1 cellular context compared by ENCODE assay signal in the genomic region with DNA sequence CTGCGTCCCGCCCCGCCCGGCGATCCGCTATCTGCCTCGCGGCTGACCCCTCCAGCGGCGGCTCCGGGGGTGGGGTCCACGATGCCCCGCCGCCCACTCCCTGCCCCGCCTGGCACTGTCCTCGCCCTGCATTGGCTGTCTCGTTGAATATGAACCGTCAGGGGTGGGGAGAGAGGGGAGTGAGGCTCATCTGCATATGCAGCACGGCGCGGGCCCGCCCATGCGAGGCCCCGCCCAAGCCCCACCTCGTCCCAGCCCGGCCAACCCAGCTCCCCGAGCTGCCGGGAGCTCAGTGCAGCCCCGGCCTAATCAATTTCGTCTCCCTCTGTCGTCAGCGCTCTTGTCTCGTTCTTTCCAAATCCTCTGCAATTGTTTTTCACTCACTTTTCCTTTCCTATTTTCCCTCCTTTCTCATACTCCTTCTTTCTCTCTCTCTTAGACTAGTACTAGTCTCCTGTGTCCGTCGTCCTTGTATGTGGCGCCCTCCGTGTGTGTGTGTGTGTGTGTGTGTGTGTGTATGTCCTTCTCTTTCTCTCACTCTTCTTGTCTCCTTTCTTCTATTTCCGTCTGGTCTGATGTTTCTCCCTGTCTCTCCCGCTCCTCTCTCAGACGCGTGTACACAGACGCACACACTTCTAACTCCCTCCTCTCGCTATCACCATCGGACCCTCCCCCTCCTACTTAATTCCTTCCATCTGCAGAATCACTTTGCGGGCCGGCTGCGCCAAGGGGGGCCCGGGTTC.
A peak's percentile ranks its signal among the peaks of the same experiment; 100 is the strongest.
TF ChIP-seq lines count a peak whose summit lies in the region.

No MANE protein-coding gene starts in this region.

TF ChIP-seq in K562, 482 proteins besides CTCF, POLR2A, EP300 and RAD21 (continued from another document and continues in another):
- TF ChIP-seq, protein P1, sequence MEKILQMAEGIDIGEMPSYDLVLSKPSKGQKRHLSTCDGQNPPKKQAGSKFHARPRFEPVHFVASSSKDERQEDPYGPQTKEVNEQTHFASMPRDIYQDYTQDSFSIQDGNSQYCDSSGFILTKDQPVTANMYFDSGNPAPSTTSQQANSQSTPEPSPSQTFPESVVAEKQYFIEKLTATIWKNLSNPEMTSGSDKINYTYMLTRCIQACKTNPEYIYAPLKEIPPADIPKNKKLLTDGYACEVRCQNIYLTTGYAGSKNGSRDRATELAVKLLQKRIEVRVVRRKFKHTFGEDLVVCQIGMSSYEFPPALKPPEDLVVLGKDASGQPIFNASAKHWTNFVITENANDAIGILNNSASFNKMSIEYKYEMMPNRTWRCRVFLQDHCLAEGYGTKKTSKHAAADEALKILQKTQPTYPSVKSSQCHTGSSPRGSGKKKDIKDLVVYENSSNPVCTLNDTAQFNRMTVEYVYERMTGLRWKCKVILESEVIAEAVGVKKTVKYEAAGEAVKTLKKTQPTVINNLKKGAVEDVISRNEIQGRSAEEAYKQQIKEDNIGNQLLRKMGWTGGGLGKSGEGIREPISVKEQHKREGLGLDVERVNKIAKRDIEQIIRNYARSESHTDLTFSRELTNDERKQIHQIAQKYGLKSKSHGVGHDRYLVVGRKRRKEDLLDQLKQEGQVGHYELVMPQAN (IDR thresholded peaks at IDR 0.05; ENCODE audit: borderline replicate concordance), result peak; percentile 94
- TF ChIP-seq SIRT6 (IDR thresholded peaks at IDR 0.05; ENCODE audit: low read depth, low read length) (no peak), ZBTB17 (CRISPR knock-in tag; IDR thresholded peaks at IDR 0.05) (no peak), KLF13 (tag; IDR thresholded peaks at IDR 0.05; ENCODE audit: borderline replicate concordance, low read depth) (0 out of 2 replicates have a peak, but pooled peaks have one; percentile 24), ZNF589 (CRISPR knock-in tag; IDR thresholded peaks at IDR 0.05; ENCODE audit: low read depth) (no peak), KLF1 (tag; IDR thresholded peaks at IDR 0.05) (0 out of 2 replicates have a peak, but pooled peaks have one; percentile 62), HOXB6 (CRISPR knock-in tag; IDR thresholded peaks at IDR 0.05; ENCODE audit: borderline replicate concordance) (no peak), FOXM1 (IDR thresholded peaks at IDR 0.05; ENCODE audit: low read depth) (no peak), FOXM1 (CRISPR knock-in tag; IDR thresholded peaks at IDR 0.05; ENCODE audit: low read depth) (0 out of 2 replicates have a peak, but pooled peaks have one; percentile 72), HNRNPL (IDR thresholded peaks at IDR 0.05; ENCODE audit: low read depth, low read length) (peak; percentile 80; the same call in 1 of the 2 replicates), ARID2 (IDR thresholded peaks at IDR 0.05) (peak; percentile 87; the same call in 1 of the 2 replicates), KLF10 (CRISPR knock-in tag; IDR thresholded peaks at IDR 0.05) (no peak), MCM2 (IDR thresholded peaks at IDR 0.05; ENCODE audit: low read depth) (no peak), NFXL1 (CRISPR knock-in tag; IDR thresholded peaks at IDR 0.05) (no peak), CREM (IDR thresholded peaks at IDR 0.05; ENCODE audit: low read depth) (peak; percentile 34), ZNF766 (CRISPR knock-in tag; conservative IDR thresholded peaks at IDR 0.05) (no peak; the same call in 1 of the 2 replicates), NFE2 (IDR thresholded peaks at IDR 0.05; ENCODE audit: low read depth) (no peak)
- TF ChIP-seq, protein P2, sequence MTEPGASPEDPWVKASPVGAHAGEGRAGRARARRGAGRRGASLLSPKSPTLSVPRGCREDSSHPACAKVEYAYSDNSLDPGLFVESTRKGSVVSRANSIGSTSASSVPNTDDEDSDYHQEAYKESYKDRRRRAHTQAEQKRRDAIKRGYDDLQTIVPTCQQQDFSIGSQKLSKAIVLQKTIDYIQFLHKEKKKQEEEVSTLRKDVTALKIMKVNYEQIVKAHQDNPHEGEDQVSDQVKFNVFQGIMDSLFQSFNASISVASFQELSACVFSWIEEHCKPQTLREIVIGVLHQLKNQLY (CRISPR knock-in tag; conservative IDR thresholded peaks at IDR 0.05), result no peak
- TF ChIP-seq, protein P3, sequence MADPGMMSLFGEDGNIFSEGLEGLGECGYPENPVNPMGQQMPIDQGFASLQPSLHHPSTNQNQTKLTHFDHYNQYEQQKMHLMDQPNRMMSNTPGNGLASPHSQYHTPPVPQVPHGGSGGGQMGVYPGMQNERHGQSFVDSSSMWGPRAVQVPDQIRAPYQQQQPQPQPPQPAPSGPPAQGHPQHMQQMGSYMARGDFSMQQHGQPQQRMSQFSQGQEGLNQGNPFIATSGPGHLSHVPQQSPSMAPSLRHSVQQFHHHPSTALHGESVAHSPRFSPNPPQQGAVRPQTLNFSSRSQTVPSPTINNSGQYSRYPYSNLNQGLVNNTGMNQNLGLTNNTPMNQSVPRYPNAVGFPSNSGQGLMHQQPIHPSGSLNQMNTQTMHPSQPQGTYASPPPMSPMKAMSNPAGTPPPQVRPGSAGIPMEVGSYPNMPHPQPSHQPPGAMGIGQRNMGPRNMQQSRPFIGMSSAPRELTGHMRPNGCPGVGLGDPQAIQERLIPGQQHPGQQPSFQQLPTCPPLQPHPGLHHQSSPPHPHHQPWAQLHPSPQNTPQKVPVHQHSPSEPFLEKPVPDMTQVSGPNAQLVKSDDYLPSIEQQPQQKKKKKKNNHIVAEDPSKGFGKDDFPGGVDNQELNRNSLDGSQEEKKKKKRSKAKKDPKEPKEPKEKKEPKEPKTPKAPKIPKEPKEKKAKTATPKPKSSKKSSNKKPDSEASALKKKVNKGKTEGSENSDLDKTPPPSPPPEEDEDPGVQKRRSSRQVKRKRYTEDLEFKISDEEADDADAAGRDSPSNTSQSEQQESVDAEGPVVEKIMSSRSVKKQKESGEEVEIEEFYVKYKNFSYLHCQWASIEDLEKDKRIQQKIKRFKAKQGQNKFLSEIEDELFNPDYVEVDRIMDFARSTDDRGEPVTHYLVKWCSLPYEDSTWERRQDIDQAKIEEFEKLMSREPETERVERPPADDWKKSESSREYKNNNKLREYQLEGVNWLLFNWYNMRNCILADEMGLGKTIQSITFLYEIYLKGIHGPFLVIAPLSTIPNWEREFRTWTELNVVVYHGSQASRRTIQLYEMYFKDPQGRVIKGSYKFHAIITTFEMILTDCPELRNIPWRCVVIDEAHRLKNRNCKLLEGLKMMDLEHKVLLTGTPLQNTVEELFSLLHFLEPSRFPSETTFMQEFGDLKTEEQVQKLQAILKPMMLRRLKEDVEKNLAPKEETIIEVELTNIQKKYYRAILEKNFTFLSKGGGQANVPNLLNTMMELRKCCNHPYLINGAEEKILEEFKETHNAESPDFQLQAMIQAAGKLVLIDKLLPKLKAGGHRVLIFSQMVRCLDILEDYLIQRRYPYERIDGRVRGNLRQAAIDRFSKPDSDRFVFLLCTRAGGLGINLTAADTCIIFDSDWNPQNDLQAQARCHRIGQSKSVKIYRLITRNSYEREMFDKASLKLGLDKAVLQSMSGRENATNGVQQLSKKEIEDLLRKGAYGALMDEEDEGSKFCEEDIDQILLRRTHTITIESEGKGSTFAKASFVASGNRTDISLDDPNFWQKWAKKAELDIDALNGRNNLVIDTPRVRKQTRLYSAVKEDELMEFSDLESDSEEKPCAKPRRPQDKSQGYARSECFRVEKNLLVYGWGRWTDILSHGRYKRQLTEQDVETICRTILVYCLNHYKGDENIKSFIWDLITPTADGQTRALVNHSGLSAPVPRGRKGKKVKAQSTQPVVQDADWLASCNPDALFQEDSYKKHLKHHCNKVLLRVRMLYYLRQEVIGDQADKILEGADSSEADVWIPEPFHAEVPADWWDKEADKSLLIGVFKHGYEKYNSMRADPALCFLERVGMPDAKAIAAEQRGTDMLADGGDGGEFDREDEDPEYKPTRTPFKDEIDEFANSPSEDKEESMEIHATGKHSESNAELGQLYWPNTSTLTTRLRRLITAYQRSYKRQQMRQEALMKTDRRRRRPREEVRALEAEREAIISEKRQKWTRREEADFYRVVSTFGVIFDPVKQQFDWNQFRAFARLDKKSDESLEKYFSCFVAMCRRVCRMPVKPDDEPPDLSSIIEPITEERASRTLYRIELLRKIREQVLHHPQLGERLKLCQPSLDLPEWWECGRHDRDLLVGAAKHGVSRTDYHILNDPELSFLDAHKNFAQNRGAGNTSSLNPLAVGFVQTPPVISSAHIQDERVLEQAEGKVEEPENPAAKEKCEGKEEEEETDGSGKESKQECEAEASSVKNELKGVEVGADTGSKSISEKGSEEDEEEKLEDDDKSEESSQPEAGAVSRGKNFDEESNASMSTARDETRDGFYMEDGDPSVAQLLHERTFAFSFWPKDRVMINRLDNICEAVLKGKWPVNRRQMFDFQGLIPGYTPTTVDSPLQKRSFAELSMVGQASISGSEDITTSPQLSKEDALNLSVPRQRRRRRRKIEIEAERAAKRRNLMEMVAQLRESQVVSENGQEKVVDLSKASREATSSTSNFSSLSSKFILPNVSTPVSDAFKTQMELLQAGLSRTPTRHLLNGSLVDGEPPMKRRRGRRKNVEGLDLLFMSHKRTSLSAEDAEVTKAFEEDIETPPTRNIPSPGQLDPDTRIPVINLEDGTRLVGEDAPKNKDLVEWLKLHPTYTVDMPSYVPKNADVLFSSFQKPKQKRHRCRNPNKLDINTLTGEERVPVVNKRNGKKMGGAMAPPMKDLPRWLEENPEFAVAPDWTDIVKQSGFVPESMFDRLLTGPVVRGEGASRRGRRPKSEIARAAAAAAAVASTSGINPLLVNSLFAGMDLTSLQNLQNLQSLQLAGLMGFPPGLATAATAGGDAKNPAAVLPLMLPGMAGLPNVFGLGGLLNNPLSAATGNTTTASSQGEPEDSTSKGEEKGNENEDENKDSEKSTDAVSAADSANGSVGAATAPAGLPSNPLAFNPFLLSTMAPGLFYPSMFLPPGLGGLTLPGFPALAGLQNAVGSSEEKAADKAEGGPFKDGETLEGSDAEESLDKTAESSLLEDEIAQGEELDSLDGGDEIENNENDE (IDR thresholded peaks at IDR 0.05; ENCODE audit: low read depth, low read length), result no peak
- TF ChIP-seq, protein P4, sequence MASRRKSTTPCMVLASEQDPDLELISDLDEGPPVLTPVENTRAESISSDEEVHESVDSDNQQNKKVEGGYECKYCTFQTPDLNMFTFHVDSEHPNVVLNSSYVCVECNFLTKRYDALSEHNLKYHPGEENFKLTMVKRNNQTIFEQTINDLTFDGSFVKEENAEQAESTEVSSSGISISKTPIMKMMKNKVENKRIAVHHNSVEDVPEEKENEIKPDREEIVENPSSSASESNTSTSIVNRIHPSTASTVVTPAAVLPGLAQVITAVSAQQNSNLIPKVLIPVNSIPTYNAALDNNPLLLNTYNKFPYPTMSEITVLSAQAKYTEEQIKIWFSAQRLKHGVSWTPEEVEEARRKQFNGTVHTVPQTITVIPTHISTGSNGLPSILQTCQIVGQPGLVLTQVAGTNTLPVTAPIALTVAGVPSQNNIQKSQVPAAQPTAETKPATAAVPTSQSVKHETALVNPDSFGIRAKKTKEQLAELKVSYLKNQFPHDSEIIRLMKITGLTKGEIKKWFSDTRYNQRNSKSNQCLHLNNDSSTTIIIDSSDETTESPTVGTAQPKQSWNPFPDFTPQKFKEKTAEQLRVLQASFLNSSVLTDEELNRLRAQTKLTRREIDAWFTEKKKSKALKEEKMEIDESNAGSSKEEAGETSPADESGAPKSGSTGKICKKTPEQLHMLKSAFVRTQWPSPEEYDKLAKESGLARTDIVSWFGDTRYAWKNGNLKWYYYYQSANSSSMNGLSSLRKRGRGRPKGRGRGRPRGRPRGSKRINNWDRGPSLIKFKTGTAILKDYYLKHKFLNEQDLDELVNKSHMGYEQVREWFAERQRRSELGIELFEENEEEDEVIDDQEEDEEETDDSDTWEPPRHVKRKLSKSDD (conservative IDR thresholded peaks at IDR 0.05; ENCODE audit: low read length), result no peak
- TF ChIP-seq, protein P5, sequence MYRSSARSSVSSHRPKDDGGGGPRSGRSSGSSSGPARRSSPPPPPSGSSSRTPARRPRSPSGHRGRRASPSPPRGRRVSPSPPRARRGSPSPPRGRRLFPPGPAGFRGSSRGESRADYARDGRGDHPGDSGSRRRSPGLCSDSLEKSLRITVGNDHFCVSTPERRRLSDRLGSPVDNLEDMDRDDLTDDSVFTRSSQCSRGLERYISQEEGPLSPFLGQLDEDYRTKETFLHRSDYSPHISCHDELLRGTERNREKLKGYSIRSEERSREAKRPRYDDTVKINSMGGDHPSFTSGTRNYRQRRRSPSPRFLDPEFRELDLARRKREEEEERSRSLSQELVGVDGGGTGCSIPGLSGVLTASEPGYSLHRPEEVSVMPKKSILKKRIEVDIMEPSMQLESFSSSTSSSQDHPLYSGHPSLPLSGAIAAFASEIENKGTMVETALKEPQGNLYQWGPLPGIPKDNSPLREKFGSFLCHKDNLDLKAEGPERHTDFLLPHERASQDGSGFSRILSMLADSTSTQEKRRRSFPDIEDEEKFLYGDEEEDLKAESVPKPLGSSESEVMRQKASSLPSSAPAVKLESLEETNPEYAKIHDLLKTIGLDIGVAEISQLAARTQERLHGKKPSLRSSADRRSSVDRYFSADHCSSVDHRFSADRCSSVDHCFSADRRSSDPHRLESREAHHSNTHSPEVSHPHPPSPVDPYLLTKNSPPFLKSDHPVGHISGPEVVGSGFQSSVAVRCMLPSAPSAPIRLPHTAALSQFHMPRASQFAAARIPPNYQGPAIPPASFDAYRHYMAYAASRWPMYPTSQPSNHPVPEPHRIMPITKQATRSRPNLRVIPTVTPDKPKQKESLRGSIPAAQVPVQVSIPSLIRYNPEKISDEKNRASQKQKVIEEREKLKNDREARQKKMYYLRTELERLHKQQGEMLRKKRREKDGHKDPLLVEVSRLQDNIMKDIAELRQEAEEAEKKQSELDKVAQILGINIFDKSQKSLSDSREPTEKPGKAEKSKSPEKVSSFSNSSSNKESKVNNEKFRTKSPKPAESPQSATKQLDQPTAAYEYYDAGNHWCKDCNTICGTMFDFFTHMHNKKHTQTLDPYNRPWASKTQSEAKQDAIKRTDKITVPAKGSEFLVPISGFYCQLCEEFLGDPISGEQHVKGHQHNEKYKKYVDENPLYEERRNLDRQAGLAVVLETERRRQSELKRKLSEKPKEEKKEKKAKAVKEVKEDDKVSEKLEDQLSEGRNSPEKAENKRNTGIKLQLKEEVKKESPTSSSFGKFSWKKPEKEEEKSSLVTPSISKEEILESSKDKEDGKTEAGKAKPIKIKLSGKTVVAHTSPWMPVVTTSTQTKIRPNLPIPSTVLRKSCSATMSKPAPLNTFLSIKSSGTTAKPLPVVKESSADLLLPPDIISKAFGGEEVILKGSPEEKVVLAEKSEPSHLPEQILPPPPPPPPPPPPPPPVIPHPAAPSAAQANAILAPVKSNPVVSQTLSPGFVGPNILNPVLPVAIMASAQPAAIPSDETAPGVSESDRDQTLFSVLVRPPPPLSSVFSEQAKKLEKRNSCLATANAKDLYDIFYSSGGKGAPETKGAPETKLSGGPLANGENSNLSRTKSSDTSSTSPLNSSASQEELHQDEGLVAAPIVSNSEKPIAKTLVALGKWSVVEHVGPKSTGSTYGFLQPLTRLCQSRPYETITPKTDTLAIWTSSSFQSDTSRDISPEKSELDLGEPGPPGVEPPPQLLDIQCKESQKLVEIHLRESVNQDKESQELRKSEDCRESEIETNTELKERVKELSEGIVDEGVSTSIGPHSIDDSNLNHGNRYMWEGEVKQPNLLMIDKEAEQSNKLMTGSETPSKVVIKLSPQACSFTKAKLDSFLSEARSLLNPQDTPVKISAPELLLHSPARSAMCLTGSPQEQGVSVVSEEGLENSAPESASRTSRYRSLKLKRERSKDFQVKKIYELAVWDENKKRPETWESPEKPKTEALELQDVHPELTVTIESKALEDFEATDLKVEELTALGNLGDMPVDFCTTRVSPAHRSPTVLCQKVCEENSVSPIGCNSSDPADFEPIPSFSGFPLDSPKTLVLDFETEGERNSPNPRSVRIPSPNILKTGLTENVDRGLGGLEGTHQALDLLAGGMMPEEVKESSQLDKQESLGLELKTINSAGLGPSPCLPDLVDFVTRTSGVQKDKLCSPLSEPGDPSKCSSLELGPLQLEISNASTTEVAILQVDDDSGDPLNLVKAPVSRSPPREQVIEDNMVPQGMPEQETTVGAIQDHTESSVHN (IDR thresholded peaks at IDR 0.05; ENCODE audit: borderline replicate concordance in 1 of 2, low read depth in 1 of 2), result peak in 1 of 2 experiments; percentile 60; a peak in 1 of 4 replicates
